Comparison of ENCODE assay signal across 7 cellular contexts in the genomic region with DNA sequence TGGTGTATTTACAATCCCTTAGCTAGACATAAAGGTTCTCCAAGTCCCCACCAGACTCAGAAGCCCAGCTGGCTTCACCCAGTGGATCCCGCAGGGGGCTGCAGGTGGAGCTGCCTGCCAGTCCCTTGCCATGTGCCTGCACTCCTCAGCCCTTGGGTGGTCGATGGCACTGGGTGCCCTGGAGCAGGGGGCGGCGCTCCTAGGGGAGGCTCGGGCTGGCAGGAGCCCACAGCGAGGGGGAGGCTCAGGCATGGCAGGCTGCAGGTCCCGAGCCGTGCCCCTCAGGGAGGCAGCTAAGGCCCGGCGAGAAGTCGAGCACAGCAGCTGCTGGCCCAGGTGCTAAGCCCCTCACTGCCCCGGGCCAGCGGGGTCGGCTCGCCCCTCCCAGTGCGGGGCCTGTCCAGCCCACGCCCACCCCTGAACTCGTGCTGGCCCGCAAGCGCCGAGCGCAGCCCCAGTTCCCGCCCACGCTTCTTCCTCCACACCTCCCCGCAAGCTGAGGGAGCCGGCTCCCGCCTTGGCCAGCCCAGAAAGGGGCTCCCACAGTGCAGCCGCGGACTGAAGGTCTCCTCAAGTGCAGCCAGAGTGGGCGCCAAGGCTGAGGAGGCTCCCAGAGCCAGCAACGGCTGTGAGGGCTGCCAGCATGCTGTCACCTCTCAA.
DNase-seq lines count a peak whose midpoint lies in the region; TF ChIP-seq lines count a peak whose summit lies in the region.
"Not testable (repeated sequence)": the region's sequence is repeated elsewhere in the genome, so short reads cannot be mapped to it uniquely, and the experiment has no call there.

No MANE protein-coding gene starts in this region.

- H3K9ac ChIP-seq in fibroblast of lung (ENCODE audit: insufficient read depth, low read length); smooth muscle cell (ENCODE audit: low read depth): not testable (repeated sequence)
- peak overlapping the region; percentile 66 for H3K9ac ChIP-seq in mesenchymal stem cell (ENCODE audit: low read length)

- H4K91ac ChIP-seq in mesenchymal stem cell (ENCODE audit: low read length) = peak overlapping the region; percentile 69

- H4K8ac ChIP-seq in mesenchymal stem cell (ENCODE audit: low read length) = peak overlapping the region; percentile 33

- not testable (repeated sequence) for H3K4me1 ChIP-seq in breast epithelium; mesenchymal stem cell (ENCODE audit: control insufficient read depth, insufficient read depth, low read depth, low read length)
- H3K4me1 ChIP-seq in fibroblast of lung (ENCODE audit: control insufficient read depth, extremely low read depth, insufficient read depth, low read length) (peaks cover 18% of the 10 kb centered on the region), smooth muscle cell (ENCODE audit: low read depth) (peaks cover 10% of the 10 kb centered on the region)

- not testable (repeated sequence) for H4K20me1 ChIP-seq in fibroblast of lung (ENCODE audit: control insufficient read depth, extremely low read depth, insufficient read depth, low read length); smooth muscle cell (ENCODE audit: low read depth)

- not testable (repeated sequence) for H3K14ac ChIP-seq in mesenchymal stem cell (ENCODE audit: low read length in 2 of 2)

- peak overlapping the region; percentile 44 to 96 for H2BK12ac ChIP-seq in mesenchymal stem cell (ENCODE audit: low read length in 2 of 2)

- H3K4me3 ChIP-seq in breast epithelium = peak overlapping the region in 2 of 3 donors; percentile 18 to 44
- not testable (repeated sequence) for H3K4me3 ChIP-seq in fibroblast of lung (replicated peaks in 1 of 4; ENCODE audit: control extremely low read depth in 1 of 4, insufficient read depth in 1 of 4, low read depth in 3 of 4, low read length in 4 of 4); smooth muscle cell
- H3K4me3 ChIP-seq in mesenchymal stem cell (ENCODE audit: insufficient read depth in 1 of 2, low read depth in 1 of 2, low read length in 2 of 2) = peak overlapping the region in 1 of 2 experiments; percentile 67

- H3F3A ChIP-seq in smooth muscle cell (ENCODE audit: low read depth) = not testable (repeated sequence)

- H3K18ac ChIP-seq in mesenchymal stem cell (ENCODE audit: low read depth in 1 of 2, low read length in 2 of 2) = peak overlapping the region; percentile 37 to 86

- H3K23ac ChIP-seq in mesenchymal stem cell (ENCODE audit: low read length in 2 of 2) = not testable (repeated sequence)

- intact Hi-C loops in breast epithelium (cut with DNase I; ENCODE audit: low total_unique reads) = not testable (repeated sequence)

- H3K27me3 ChIP-seq in breast epithelium; fibroblast of lung (ENCODE audit: control insufficient read depth, insufficient read depth, low read length); mesenchymal stem cell (ENCODE audit: control insufficient read depth in 1 of 2, insufficient read depth in 1 of 2, low read length in 2 of 2); smooth muscle cell (ENCODE audit: low read depth): not testable (repeated sequence)

- H2AK5ac ChIP-seq in mesenchymal stem cell (ENCODE audit: low read length, severe bottlenecking) = peak overlapping the region; percentile 6

- not testable (repeated sequence) for TF ChIP-seq POLR2A in breast epithelium (IDR thresholded peaks at IDR 0.05)

- not testable (repeated sequence) for TF ChIP-seq CTCF in breast epithelium (IDR thresholded peaks at IDR 0.05); fibroblast of lung (conservative IDR thresholded peaks at IDR 0.05 in 1 of 2, IDR thresholded peaks at IDR 0.05 in 1 of 2; ENCODE audit: low read depth in 1 of 2, low read length in 2 of 2); smooth muscle cell (IDR thresholded peaks at IDR 0.05; ENCODE audit: borderline replicate concordance, insufficient read depth, poor library complexity, severe bottlenecking)

- H3K27ac ChIP-seq in breast epithelium (peak overlapping the region in 1 of 2 donors; percentile 52), fibroblast of lung (ENCODE audit: insufficient read depth, low read length) (peak overlapping the region; percentile 53), mesenchymal stem cell (ENCODE audit: low read length, poor library complexity, severe bottlenecking) (peak overlapping the region; percentile 67), smooth muscle cell (ENCODE audit: low read depth) (peak overlapping the region; percentile 73)

- not testable (repeated sequence) for H2BK120ac ChIP-seq in mesenchymal stem cell (ENCODE audit: low read depth, low read length)

- not testable (repeated sequence) for H3K36me3 ChIP-seq in breast epithelium; fibroblast of lung (ENCODE audit: control insufficient read depth, insufficient read depth, low read length); mesenchymal stem cell (ENCODE audit: control insufficient read depth in 1 of 2, insufficient read depth in 2 of 2, low read depth in 1 of 2, low read length in 2 of 2); smooth muscle cell (ENCODE audit: low read depth)

- H3K79me2 ChIP-seq in fibroblast of lung (ENCODE audit: control insufficient read depth, insufficient read depth, low read length); smooth muscle cell (ENCODE audit: low read depth): not testable (repeated sequence)

- H3K4me2 ChIP-seq in fibroblast of lung (ENCODE audit: extremely low read depth, insufficient read depth, low read length); mesenchymal stem cell (ENCODE audit: low read length, poor library complexity, severe bottlenecking): not testable (repeated sequence)
- H3K4me2 ChIP-seq in smooth muscle cell = peak overlapping the region; percentile 82

- H2BK5ac ChIP-seq in mesenchymal stem cell (ENCODE audit: low read depth, low read length, poor library complexity, severe bottlenecking) = not testable (repeated sequence)

- peak overlapping the region; percentile 5 to 60 for H3K4ac ChIP-seq in mesenchymal stem cell (ENCODE audit: low read depth in 1 of 2, low read length in 2 of 2)

- DNase-seq in Daoy (ENCODE audit: low read depth) = peak; percentile 2
- peak; percentile 49 for DNase-seq in NCI-H226
- peak; percentile 6 for DNase-seq in activated gamma-delta T cell (lab: John Stamatoyannopoulos, UW)
- not testable (repeated sequence) for DNase-seq in breast epithelium (ENCODE audit: low spot score in 2 of 2); mesenchymal stem cell; smooth muscle cell (lab: John Stamatoyannopoulos, UW; ENCODE audit: unreplicated experiment)
- DNase-seq in fibroblast of lung (ENCODE audit: low read depth in 2 of 2) = peak in 1 of 2 donors; percentile 44

- H3K79me1 ChIP-seq in mesenchymal stem cell (replicated peaks; ENCODE audit: low read length, poor library complexity, severe bottlenecking) = not testable (repeated sequence)

- not testable (repeated sequence) for H2BK15ac ChIP-seq in mesenchymal stem cell (ENCODE audit: low read depth, poor library complexity, severe bottlenecking)

- WGBS in mesenchymal stem cell = 84% methylated on average over 27 of the region's 31 CpGs
- WGBS in smooth muscle cell (ENCODE audit: low lambda C conversion rate) = 88% methylated on average over 30 of the region's 31 CpGs

- H3K9me3 ChIP-seq in breast epithelium; fibroblast of lung (ENCODE audit: control insufficient read depth, insufficient read depth, low read depth, low read length); mesenchymal stem cell (ENCODE audit: control insufficient read depth, low read length); smooth muscle cell (replicated peaks; ENCODE audit: low read depth): not testable (repeated sequence)

- not testable (repeated sequence) for H2AFZ ChIP-seq in fibroblast of lung (ENCODE audit: low read length); mesenchymal stem cell (ENCODE audit: low read depth, low read length); smooth muscle cell (ENCODE audit: low read depth)
